Comparison of ENCODE assay signal across 2 cellular contexts in the genomic region with DNA sequence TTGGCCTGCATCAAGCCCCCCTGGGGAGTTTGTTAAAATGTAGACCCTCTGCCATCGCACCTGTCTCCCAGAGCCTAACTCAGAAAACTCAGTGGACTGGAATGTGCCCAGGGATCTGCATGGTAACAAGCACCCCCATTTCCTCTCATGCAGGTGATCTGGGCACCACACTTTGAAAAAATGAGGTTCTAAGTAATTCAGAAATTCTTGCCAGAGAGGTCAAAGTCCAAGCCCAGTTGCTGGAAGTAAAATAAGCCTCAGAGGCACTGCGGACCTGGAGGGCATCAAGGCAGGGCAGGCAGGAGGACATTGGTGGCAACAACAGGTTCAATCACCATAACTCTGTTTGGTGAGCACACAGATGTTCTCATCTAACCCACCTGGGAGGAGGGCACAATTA. TPM values are rescaled to one million over a fixed set of nuclear protein-coding genes. Genes with fewer than 3 reads are reported as not detected.
"Had no signal": no experiment of that assay in that cellular context is flagged by ENCODE, and none has a peak within 500 bp of the region (broad histone marks: within the 10 kb centered on the region; RNA-seq: fewer than 3 reads in every experiment).

No MANE protein-coding gene starts in this region.

RNA-seq across cellular contexts. Expression of gene GOLGA8T, which starts 33.0 kb away (rescaled TPM):
- total RNA-seq: G401, GM12878 had no signal
- polyA plus RNA-seq: GM12878 had no signal
